Comparison of ENCODE assay signal across 22 cellular contexts in genomic region chr10:8360365-8360764, GRCh38.
A peak's percentile ranks its signal among the peaks of the same experiment; 100 is the strongest.
DNase-seq lines count a peak whose midpoint lies in the region; ATAC-seq and TF ChIP-seq lines count a peak whose summit lies in the region.
"Had no signal": no experiment of that assay in that cellular context is flagged by ENCODE, and none has a peak within 500 bp of the region (broad histone marks: within the 10 kb centered on the region; RNA-seq: fewer than 3 reads in every experiment).

No MANE protein-coding gene starts in this region.

- no peak for TF ChIP-seq CTCF in CD8-positive, alpha-beta T cell (IDR thresholded peaks at IDR 0.05)
- TF ChIP-seq CTCF in GM12865 (IDR thresholded peaks at IDR 0.05; ENCODE audit: insufficient read depth, low read depth, low read length, missing control alignments) (no peak), GM13976 (IDR thresholded peaks at IDR 0.05; ENCODE audit: borderline replicate concordance, control extremely low read depth, extremely low read depth, insufficient read depth, missing control alignments) (no peak)

- H3K9me3 Mint-ChIP-seq in CD8-positive, alpha-beta T cell = no peaks in the 10 kb centered on the region
- H3K9me3 Mint-ChIP-seq: naive thymus-derived CD8-positive, alpha-beta T cell had no signal

- no peak overlapping the region for H3K4me3 ChIP-seq in CD8-positive, alpha-beta T cell (ENCODE audit: low read depth, low read length)
- no peak overlapping the region for H3K4me3 ChIP-seq in GM12865 (ENCODE audit: low read depth, low read length)
- H3K4me3 ChIP-seq in Jurkat, Clone E6-1 (ENCODE audit: low read length) = peak overlapping the region; percentile 11
- H3K4me3 ChIP-seq: esophagus squamous epithelium, ovary, right atrium auricular region had no signal

- H3K27ac ChIP-seq in CD8-positive, alpha-beta T cell (ENCODE audit: low read depth, low read length) = no peak overlapping the region
- H3K27ac ChIP-seq: esophagus squamous epithelium, ovary, right atrium auricular region had no signal

- H3K4me1 ChIP-seq in CD8-positive, alpha-beta T cell (ENCODE audit: insufficient read depth, low read length) = peaks cover 3% of the 10 kb centered on the region
- H3K4me1 ChIP-seq: esophagus squamous epithelium, right atrium auricular region had no signal

- peaks cover 32% of the 10 kb centered on the region for H3K4me1 Mint-ChIP-seq in CD8-positive, alpha-beta T cell (ENCODE audit: low read depth)
- H3K4me1 Mint-ChIP-seq: memory B cell, WTC11 had no signal

- no peak for DNase-seq in CD8-positive, alpha-beta T cell
- DNase-seq in GM12865 (ENCODE audit: low read depth) (peak; percentile 18), NOMO-1 (lab: John Stamatoyannopoulos, UW; ENCODE audit: unreplicated experiment in 2 of 2) (no peak), HPDE6-E6E7 (ENCODE audit: extremely low spot score) (no peak), GM13976 (ENCODE audit: low spot score) (no peak)
- DNase-seq in Jurkat, Clone E6-1 (ENCODE audit: low read depth, low spot score) = peak; percentile 89
- peak; percentile 7 for DNase-seq in central memory CD4-positive, alpha-beta T cell
- DNase-seq: activated gamma-delta T cell treated with Interleukin-2 at 50 U/mL for 16 hours; COR-L47; effector CD4-positive, alpha-beta T cell; esophagus squamous epithelium; Karpas-422; NCI-H1048; NCI-H2029; NCI-H345; ovary; stimulated activated CD4-positive, alpha-beta T cell treated with anti-CD3 and anti-CD28 coated beads, Interleukin-12 subunit alpha, Interleukin-12 subunit beta, amount 100 ng/mL, for 4 hours had no signal

- no peaks in the 10 kb centered on the region for H3K36me3 Mint-ChIP-seq in CD8-positive, alpha-beta T cell
- H3K36me3 Mint-ChIP-seq: memory B cell; naive thymus-derived CD8-positive, alpha-beta T cell; WTC11 had no signal

- in situ Hi-C loops in GM13976 (cut with MboI; ENCODE audit: low sequenced_read_pairs, unreplicated experiment) = no loop called here

- no peaks in the 10 kb centered on the region for H3K9me3 ChIP-seq in CD8-positive, alpha-beta T cell (ENCODE audit: low read length)
- H3K9me3 ChIP-seq: esophagus squamous epithelium, ovary, right atrium auricular region had no signal

- POLR2A ChIA-PET in CD8-positive, alpha-beta T cell (lab: Charles Lee) = no interaction called here

- peaks cover 2% of the 10 kb centered on the region for H3K27me3 Mint-ChIP-seq in CD8-positive, alpha-beta T cell (ENCODE audit: low read depth)

- peak overlapping the region; percentile 29 for H3K27ac Mint-ChIP-seq in CD8-positive, alpha-beta T cell
- H3K27ac Mint-ChIP-seq: memory B cell, WTC11 had no signal

- no peaks in the 10 kb centered on the region for H3K27me3 ChIP-seq in CD8-positive, alpha-beta T cell (ENCODE audit: insufficient read depth, low read length)
- H3K27me3 ChIP-seq: ovary, right atrium auricular region had no signal

- no peaks in the 10 kb centered on the region for H3K36me3 ChIP-seq in CD8-positive, alpha-beta T cell (ENCODE audit: insufficient read depth, low read length)
- H3K36me3 ChIP-seq: esophagus squamous epithelium, ovary, right atrium auricular region had no signal

- no peak overlapping the region for H3K4me3 Mint-ChIP-seq in CD8-positive, alpha-beta T cell
- H3K4me3 Mint-ChIP-seq: memory B cell; naive thymus-derived CD8-positive, alpha-beta T cell; WTC11 had no signal

- peak; percentile 71 for ATAC-seq in CD8-positive, alpha-beta T cell
- ATAC-seq in HG02938 (IDR thresholded peaks at IDR 0.05; ENCODE audit: unreplicated experiment) = no peak
- ATAC-seq: naive thymus-derived CD8-positive, alpha-beta T cell; WTC11 had no signal

- CTCF ChIA-PET in CD8-positive, alpha-beta T cell (lab: Charles Lee) = no interaction called here

- intact Hi-C loops in CD8-positive, alpha-beta T cell (cut with DNase I, micrococcal nuclease) = no loop called here

Comparison
In these comparisons a context has a peak if more than half of its experiments do, and no peak if none do; other contexts are left out.
1. DNase-seq: peak in GM12865 (single experiment), Jurkat, Clone E6-1 (single experiment) and central memory CD4-positive, alpha-beta T cell (single experiment); none in CD8-positive, alpha-beta T cell (0 of 7), NOMO-1 (0 of 2), HPDE6-E6E7 (single experiment) and GM13976 (single experiment).